Comparison of ENCODE assay signal across 15 cellular contexts in genomic region chr16:12611916-12612597, GRCh38.
"Had no signal": no experiment of that assay in that cellular context is flagged by ENCODE, and none has a peak within 500 bp of the region (broad histone marks: within the 10 kb centered on the region; RNA-seq: fewer than 3 reads in every experiment).

No MANE protein-coding gene starts in this region.

- H3K4me1 ChIP-seq: heart left ventricle, pancreas, uterus had no signal

- H3K9me3 Mint-ChIP-seq: activated B cell treated with CpG ODN at 0.5 μM for 24 hours; activated naive CD4-positive, alpha-beta T cell treated with anti-CD3 and anti-CD28 coated beads, Interleukin-2, amount 10 ng/mL, durations not matched to agents 7 days and 5 days had no signal

- H3K27ac ChIP-seq: body of pancreas, heart left ventricle, thyroid gland, uterus had no signal

- H3K36me3 Mint-ChIP-seq: activated naive CD4-positive, alpha-beta T cell treated with anti-CD3 and anti-CD28 coated beads, Interleukin-2, amount 10 ng/mL, durations not matched to agents 7 days and 5 days had no signal

- H3K36me3 ChIP-seq: heart left ventricle, pancreas, thyroid gland, uterus had no signal

- DNase-seq: activated B cell treated with CpG ODN at 0.5 μM for 24 hours; activated CD4-positive, alpha-beta T cell treated with anti-CD3 and anti-CD28 coated beads, Interleukin-2, amount 10 ng/mL, durations not matched to agents 7 days and 5 days; activated CD8-positive, alpha-beta memory T cell treated with anti-CD3 and anti-CD28 coated beads for 24 hours; activated naive CD4-positive, alpha-beta T cell treated with anti-CD3 and anti-CD28 coated beads, Interleukin-2, amount 10 ng/mL, durations not matched to agents 7 days and 5 days; amniotic stem cell; body of pancreas; central memory CD4-positive, alpha-beta T cell; cortex of kidney; effector CD4-positive, alpha-beta T cell; heart left ventricle; stimulated activated CD4-positive, alpha-beta T cell treated with anti-CD3 and anti-CD28 coated beads, Interleukin-12 subunit alpha, Interleukin-12 subunit beta, amount 100 ng/mL, for 4 hours; thyroid gland; uterus had no signal

- H3K4me3 Mint-ChIP-seq: activated B cell treated with CpG ODN at 0.5 μM for 24 hours; activated CD4-positive, alpha-beta T cell treated with anti-CD3 and anti-CD28 coated beads, Interleukin-2, amount 10 ng/mL, durations not matched to agents 7 days and 5 days; activated naive CD4-positive, alpha-beta T cell treated with anti-CD3 and anti-CD28 coated beads, Interleukin-2, amount 10 ng/mL, durations not matched to agents 7 days and 5 days; neural crest cell had no signal

- H3K27me3 ChIP-seq: body of pancreas, pancreas, thyroid gland, uterus had no signal

- H3K27me3 Mint-ChIP-seq: activated CD4-positive, alpha-beta T cell treated with anti-CD3 and anti-CD28 coated beads, Interleukin-2, amount 10 ng/mL, durations not matched to agents 7 days and 5 days had no signal

- H3K9me3 ChIP-seq: body of pancreas, heart left ventricle, pancreas, thyroid gland, uterus had no signal

- H3K27ac Mint-ChIP-seq: activated B cell treated with CpG ODN at 0.5 μM for 24 hours; activated CD4-positive, alpha-beta T cell treated with anti-CD3 and anti-CD28 coated beads, Interleukin-2, amount 10 ng/mL, durations not matched to agents 7 days and 5 days; activated naive CD4-positive, alpha-beta T cell treated with anti-CD3 and anti-CD28 coated beads, Interleukin-2, amount 10 ng/mL, durations not matched to agents 7 days and 5 days had no signal

- H3K4me3 ChIP-seq: body of pancreas, heart left ventricle, pancreas, thyroid gland, uterus had no signal
